Comparison of ENCODE assay signal across 1 cellular context in the genomic region with DNA sequence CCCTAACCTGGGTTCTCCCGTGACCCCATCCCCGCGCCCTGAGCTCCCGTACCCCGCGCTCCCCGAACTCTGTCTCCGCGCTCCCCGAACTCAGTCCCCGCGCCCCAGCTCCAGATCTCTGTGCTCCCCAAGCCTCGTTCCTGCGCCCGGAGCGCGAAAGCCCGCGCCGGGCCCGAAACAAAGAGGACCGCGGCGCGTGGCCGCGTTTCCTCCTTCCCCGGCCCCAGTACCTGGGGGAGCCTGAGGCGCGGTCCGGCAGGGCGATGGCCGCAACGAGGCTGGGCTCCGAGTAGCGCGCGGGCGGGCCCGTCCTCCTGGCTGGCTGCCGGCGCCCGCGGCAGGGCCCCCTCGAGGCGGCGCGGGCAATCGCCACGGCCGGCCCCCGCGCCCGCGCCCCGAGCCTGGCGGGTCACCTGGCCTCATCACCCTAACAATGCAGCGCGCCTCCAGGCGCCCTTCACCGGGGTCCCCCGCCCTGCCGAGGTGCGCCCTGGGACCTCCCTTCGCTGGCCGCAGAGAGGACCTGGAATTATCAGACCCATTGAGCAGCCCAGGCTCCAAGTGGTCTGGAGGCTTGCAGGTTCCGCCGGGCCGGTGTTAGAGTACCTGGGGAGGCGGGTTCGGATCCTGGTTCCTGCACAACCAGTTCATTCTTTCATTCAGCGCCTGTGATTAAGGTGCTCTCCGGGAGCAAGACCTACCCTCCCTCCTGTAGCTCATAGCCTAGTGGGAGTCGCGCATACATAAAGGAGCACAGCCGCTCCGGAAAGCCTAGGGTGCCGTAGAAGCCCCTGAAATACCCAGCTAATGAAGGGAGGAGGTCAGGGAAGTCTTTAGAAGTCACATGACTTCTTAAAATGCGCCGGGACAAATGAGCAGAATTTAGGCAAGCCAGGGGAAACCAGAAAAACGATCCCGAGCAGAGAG.
A peak's percentile ranks its signal among the peaks of the same experiment; 100 is the strongest.
TF ChIP-seq lines count a peak whose summit lies in the region.

TSS of gene TNS3 (minus strand) at position 291 of the 927 bp plus-strand sequence. CDS start 142,475 bp downstream, outside the sequence.

TF ChIP-seq in HepG2, 621 proteins besides CTCF, POLR2A, EP300 and RAD21 (continued from another document and continues in another):
- TF ChIP-seq, protein P1, sequence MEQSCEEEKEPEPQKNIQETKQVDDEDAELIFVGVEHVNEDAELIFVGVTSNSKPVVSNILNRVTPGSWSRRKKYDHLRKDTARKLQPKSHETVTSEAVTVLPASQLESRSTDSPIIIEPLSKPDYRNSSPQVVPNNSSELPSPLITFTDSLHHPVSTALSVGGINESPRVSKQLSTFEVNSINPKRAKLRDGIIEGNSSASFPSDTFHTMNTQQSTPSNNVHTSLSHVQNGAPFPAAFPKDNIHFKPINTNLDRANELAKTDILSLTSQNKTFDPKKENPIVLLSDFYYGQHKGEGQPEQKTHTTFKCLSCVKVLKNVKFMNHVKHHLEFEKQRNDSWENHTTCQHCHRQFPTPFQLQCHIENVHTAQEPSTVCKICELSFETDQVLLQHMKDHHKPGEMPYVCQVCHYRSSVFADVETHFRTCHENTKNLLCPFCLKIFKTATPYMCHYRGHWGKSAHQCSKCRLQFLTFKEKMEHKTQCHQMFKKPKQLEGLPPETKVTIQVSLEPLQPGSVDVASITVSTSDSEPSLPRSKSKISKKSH (CRISPR knock-in tag; IDR thresholded peaks at IDR 0.05; ENCODE audit: borderline replicate concordance), result no peak
- peak; percentile 76 for TF ChIP-seq AGO2 (optimal IDR thresholded peaks at IDR 0.05; ENCODE audit: low read depth, low read length)
- TF ChIP-seq, protein P2, sequence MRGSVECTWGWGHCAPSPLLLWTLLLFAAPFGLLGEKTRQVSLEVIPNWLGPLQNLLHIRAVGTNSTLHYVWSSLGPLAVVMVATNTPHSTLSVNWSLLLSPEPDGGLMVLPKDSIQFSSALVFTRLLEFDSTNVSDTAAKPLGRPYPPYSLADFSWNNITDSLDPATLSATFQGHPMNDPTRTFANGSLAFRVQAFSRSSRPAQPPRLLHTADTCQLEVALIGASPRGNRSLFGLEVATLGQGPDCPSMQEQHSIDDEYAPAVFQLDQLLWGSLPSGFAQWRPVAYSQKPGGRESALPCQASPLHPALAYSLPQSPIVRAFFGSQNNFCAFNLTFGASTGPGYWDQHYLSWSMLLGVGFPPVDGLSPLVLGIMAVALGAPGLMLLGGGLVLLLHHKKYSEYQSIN (CRISPR knock-in tag; IDR thresholded peaks at IDR 0.05; ENCODE audit: borderline replicate concordance), result no peak
- no peak for TF ChIP-seq U2AF2 (IDR thresholded peaks at IDR 0.05; ENCODE audit: low read depth, low read length)
- TF ChIP-seq ZNF564 (CRISPR knock-in tag; IDR thresholded peaks at IDR 0.05), result no peak
- TF ChIP-seq KLF13 (CRISPR knock-in tag; IDR thresholded peaks at IDR 0.05), result no peak
- TF ChIP-seq ZBTB25 (CRISPR knock-in tag; IDR thresholded peaks at IDR 0.05), result no peak
- no peak for TF ChIP-seq GTF3A (CRISPR knock-in tag; conservative IDR thresholded peaks at IDR 0.05)
- TF ChIP-seq, protein P3, sequence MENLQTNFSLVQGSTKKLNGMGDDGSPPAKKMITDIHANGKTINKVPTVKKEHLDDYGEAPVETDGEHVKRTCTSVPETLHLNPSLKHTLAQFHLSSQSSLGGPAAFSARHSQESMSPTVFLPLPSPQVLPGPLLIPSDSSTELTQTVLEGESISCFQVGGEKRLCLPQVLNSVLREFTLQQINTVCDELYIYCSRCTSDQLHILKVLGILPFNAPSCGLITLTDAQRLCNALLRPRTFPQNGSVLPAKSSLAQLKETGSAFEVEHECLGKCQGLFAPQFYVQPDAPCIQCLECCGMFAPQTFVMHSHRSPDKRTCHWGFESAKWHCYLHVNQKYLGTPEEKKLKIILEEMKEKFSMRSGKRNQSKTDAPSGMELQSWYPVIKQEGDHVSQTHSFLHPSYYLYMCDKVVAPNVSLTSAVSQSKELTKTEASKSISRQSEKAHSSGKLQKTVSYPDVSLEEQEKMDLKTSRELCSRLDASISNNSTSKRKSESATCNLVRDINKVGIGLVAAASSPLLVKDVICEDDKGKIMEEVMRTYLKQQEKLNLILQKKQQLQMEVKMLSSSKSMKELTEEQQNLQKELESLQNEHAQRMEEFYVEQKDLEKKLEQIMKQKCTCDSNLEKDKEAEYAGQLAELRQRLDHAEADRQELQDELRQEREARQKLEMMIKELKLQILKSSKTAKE (CRISPR knock-in tag; IDR thresholded peaks at IDR 0.05; ENCODE audit: borderline replicate concordance), result no peak
- TF ChIP-seq ZNF816 (CRISPR knock-in tag; IDR thresholded peaks at IDR 0.05; ENCODE audit: borderline replicate concordance), result no peak
- TF ChIP-seq KLF9 (CRISPR knock-in tag; IDR thresholded peaks at IDR 0.05; ENCODE audit: low read depth), result no peak
- TF ChIP-seq SCMH1 (CRISPR knock-in tag; IDR thresholded peaks at IDR 0.05; ENCODE audit: borderline replicate concordance), result no peak
- TF ChIP-seq THYN1 (CRISPR knock-in tag; IDR thresholded peaks at IDR 0.05; ENCODE audit: borderline replicate concordance, low read depth), result no peak
- TF ChIP-seq ZNF672 (CRISPR knock-in tag; IDR thresholded peaks at IDR 0.05), result no peak
- no peak for TF ChIP-seq ZNF670 (CRISPR knock-in tag; IDR thresholded peaks at IDR 0.05; ENCODE audit: borderline replicate concordance)
- peak; percentile 69; the same call in 1 of the 2 replicates for TF ChIP-seq ZNF329 (CRISPR knock-in tag; IDR thresholded peaks at IDR 0.05; ENCODE audit: low read depth)
- 0 out of 2 replicates have a peak, but pooled peaks have one; percentile 42 for TF ChIP-seq ZBTB42 (CRISPR knock-in tag; IDR thresholded peaks at IDR 0.05)
- no peak for TF ChIP-seq ZBTB2 (CRISPR knock-in tag; IDR thresholded peaks at IDR 0.05; ENCODE audit: low read depth)
- no peak for TF ChIP-seq MAFK (conservative IDR thresholded peaks at IDR 0.05 in 1 of 2, IDR thresholded peaks at IDR 0.05 in 1 of 2; ENCODE audit: low read length in 2 of 2)
- TF ChIP-seq KAT8 (CRISPR knock-in tag; IDR thresholded peaks at IDR 0.05), result no peak
- no peak; the same call in 1 of the 2 replicates for TF ChIP-seq HDAC1 (CRISPR knock-in tag; IDR thresholded peaks at IDR 0.05)
- no peak for TF ChIP-seq ZNF710 (CRISPR knock-in tag; IDR thresholded peaks at IDR 0.05; ENCODE audit: borderline replicate concordance)
- TF ChIP-seq ZNF510 (CRISPR knock-in tag; IDR thresholded peaks at IDR 0.05; ENCODE audit: low read depth), result no peak
- TF ChIP-seq PITX1 (CRISPR knock-in tag; IDR thresholded peaks at IDR 0.05), result no peak
- TF ChIP-seq LCORL (IDR thresholded peaks at IDR 0.05), result no peak
- no peak for TF ChIP-seq LCORL (CRISPR knock-in tag; IDR thresholded peaks at IDR 0.05)
- TF ChIP-seq ZNF772 (CRISPR knock-in tag; IDR thresholded peaks at IDR 0.05), result no peak
- TF ChIP-seq, protein P4, sequence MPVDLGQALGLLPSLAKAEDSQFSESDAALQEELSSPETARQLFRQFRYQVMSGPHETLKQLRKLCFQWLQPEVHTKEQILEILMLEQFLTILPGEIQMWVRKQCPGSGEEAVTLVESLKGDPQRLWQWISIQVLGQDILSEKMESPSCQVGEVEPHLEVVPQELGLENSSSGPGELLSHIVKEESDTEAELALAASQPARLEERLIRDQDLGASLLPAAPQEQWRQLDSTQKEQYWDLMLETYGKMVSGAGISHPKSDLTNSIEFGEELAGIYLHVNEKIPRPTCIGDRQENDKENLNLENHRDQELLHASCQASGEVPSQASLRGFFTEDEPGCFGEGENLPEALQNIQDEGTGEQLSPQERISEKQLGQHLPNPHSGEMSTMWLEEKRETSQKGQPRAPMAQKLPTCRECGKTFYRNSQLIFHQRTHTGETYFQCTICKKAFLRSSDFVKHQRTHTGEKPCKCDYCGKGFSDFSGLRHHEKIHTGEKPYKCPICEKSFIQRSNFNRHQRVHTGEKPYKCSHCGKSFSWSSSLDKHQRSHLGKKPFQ (CRISPR knock-in tag; IDR thresholded peaks at IDR 0.05; ENCODE audit: insufficient replicate concordance), result no peak
- no peak for TF ChIP-seq SNAPC2 (CRISPR knock-in tag; IDR thresholded peaks at IDR 0.05)
- no peak for TF ChIP-seq SMAD1 (CRISPR knock-in tag; IDR thresholded peaks at IDR 0.05; ENCODE audit: borderline replicate concordance, low read depth)
- no peak for TF ChIP-seq ZNF562 (CRISPR knock-in tag; IDR thresholded peaks at IDR 0.05; ENCODE audit: borderline replicate concordance)
- no peak for TF ChIP-seq TSC22D2 (CRISPR knock-in tag; IDR thresholded peaks at IDR 0.05; ENCODE audit: borderline replicate concordance)
- no peak for TF ChIP-seq MAF1 (CRISPR knock-in tag; IDR thresholded peaks at IDR 0.05; ENCODE audit: borderline replicate concordance)
- TF ChIP-seq ZNF597 (CRISPR knock-in tag; IDR thresholded peaks at IDR 0.05), result no peak
- TF ChIP-seq ZNF7 (CRISPR knock-in tag; IDR thresholded peaks at IDR 0.05), result no peak
- no peak for TF ChIP-seq ZNF75D (CRISPR knock-in tag; IDR thresholded peaks at IDR 0.05; ENCODE audit: borderline replicate concordance)
- no peak for TF ChIP-seq ZEB1 (IDR thresholded peaks at IDR 0.05; ENCODE audit: insufficient replicate concordance, low read depth)
- TF ChIP-seq RFX5 (IDR thresholded peaks at IDR 0.05; ENCODE audit: low read depth, low read length), result no peak
- TF ChIP-seq ZNF549 (CRISPR knock-in tag; IDR thresholded peaks at IDR 0.05), result no peak
- TF ChIP-seq MIER2 (CRISPR knock-in tag; IDR thresholded peaks at IDR 0.05), result no peak
- no peak for TF ChIP-seq ZIK1 (CRISPR knock-in tag; IDR thresholded peaks at IDR 0.05; ENCODE audit: borderline replicate concordance, low read depth)
- TF ChIP-seq ZNF570 (CRISPR knock-in tag; IDR thresholded peaks at IDR 0.05; ENCODE audit: borderline replicate concordance), result no peak
- peak; percentile 62; the same call in 1 of the 2 replicates for TF ChIP-seq SALL1 (CRISPR knock-in tag; IDR thresholded peaks at IDR 0.05)
- TF ChIP-seq, protein P5, sequence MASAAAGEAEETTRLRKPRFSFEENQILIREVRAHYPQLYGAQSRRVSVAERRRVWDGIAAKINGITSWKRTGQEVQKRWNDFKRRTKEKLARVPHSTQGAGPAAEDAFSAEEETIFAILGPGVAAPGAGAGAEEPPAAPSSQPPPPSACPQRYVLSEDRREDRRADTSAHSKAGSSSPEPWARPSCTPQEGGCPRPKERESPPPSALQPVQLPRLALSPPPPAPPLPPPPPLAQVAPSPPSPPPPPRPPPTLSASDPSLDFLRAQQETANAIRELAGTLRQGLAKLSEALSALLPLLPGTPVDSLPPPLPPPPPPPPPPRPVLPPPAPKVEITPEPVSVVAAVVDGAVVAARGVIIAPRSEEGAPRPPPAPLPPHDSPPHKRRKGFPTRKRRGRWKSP (CRISPR knock-in tag; IDR thresholded peaks at IDR 0.05), result no peak
- TF ChIP-seq, protein P6, sequence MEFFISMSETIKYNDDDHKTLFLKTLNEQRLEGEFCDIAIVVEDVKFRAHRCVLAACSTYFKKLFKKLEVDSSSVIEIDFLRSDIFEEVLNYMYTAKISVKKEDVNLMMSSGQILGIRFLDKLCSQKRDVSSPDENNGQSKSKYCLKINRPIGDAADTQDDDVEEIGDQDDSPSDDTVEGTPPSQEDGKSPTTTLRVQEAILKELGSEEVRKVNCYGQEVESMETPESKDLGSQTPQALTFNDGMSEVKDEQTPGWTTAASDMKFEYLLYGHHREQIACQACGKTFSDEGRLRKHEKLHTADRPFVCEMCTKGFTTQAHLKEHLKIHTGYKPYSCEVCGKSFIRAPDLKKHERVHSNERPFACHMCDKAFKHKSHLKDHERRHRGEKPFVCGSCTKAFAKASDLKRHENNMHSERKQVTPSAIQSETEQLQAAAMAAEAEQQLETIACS (CRISPR knock-in tag; IDR thresholded peaks at IDR 0.05), result no peak
- TF ChIP-seq NPAS2 (CRISPR knock-in tag; IDR thresholded peaks at IDR 0.05; ENCODE audit: borderline replicate concordance), result no peak
- TF ChIP-seq FOSL1 (CRISPR knock-in tag; IDR thresholded peaks at IDR 0.05; ENCODE audit: borderline replicate concordance), result peak; percentile 10; the same call in 1 of the 2 replicates
